Comparison of ENCODE assay signal across 14 cellular contexts in genomic region chr1:10910490-10911273, GRCh38.
A peak's percentile ranks its signal among the peaks of the same experiment; 100 is the strongest.
DNase-seq lines count a peak whose midpoint lies in the region; ATAC-seq, FAIRE-seq and TF ChIP-seq lines count a peak whose summit lies in the region.
"Had no signal": no experiment of that assay in that cellular context is flagged by ENCODE, and none has a peak within 500 bp of the region (broad histone marks: within the 10 kb centered on the region; RNA-seq: fewer than 3 reads in every experiment).

No MANE protein-coding gene starts in this region.

- no peak overlapping the region for H3K18ac ChIP-seq in mesenchymal stem cell (ENCODE audit: low read depth in 1 of 2, low read length in 2 of 2)

- H3K4me3 ChIP-seq in HepG2 (replicated peaks in 1 of 3; ENCODE audit: insufficient read depth in 1 of 3, low read depth in 2 of 3, low read length in 3 of 3) (peak overlapping the region in 1 of 3 experiments; percentile 39; a peak in 1 of 6 replicates), right lobe of liver (no peak overlapping the region), mesenchymal stem cell (ENCODE audit: insufficient read depth in 1 of 2, low read depth in 1 of 2, low read length in 2 of 2) (no peak overlapping the region), GM23248 (no peak overlapping the region), smooth muscle cell (no peak overlapping the region)
- H3K4me3 ChIP-seq: colonic mucosa, vagina had no signal

- WGBS in HepG2 (ENCODE audit: low lambda C conversion rate), result 13% methylated on average over 8 of the region's 12 CpGs
- WGBS in right lobe of liver (ENCODE audit: insufficient coverage, low coverage, low lambda C conversion rate, missing lambda C conversion rate), result 41% methylated on average over 4 of the region's 12 CpGs
- WGBS in mesenchymal stem cell, result 64% methylated on average over 11 of the region's 12 CpGs
- 48 to 50% methylated on average over 12 of the region's 12 CpGs for WGBS in GM23248 (ENCODE audit: low coverage in 1 of 2, low lambda C conversion rate in 2 of 2, missing lambda C conversion rate in 2 of 2), 2 experiments
- whole genome bisulfite sequencing in smooth muscle cell (ENCODE audit: low lambda C conversion rate), result 83% methylated on average over 12 of the region's 12 CpGs

- ATAC-seq in HepG2 (peak; percentile 57), right lobe of liver (no peak)

- H2AK5ac ChIP-seq in mesenchymal stem cell (ENCODE audit: low read length, severe bottlenecking), result no peak overlapping the region

- no peak for FAIRE-seq in HepG2 (lab: Jason Lieb, UNC)
- FAIRE-seq: G401.6, GM19239 had no signal

- no peak overlapping the region for H2AFZ ChIP-seq in HepG2 (ENCODE audit: low read length)
- H2AFZ ChIP-seq in mesenchymal stem cell (ENCODE audit: low read depth, low read length), result no peak overlapping the region
- no peak overlapping the region for H2AFZ ChIP-seq in GM23248
- H2AFZ ChIP-seq in smooth muscle cell (ENCODE audit: low read depth), result no peak overlapping the region

- no peaks in the 10 kb centered on the region for H3K36me3 ChIP-seq in HepG2 (replicated peaks in 1 of 2; ENCODE audit: control insufficient read depth in 1 of 2, insufficient read depth in 2 of 2, low read length in 2 of 2)
- H3K36me3 ChIP-seq in right lobe of liver, result no peaks in the 10 kb centered on the region
- no peaks in the 10 kb centered on the region for H3K36me3 ChIP-seq in mesenchymal stem cell (ENCODE audit: control insufficient read depth in 1 of 2, insufficient read depth in 2 of 2, low read depth in 1 of 2, low read length in 2 of 2)
- H3K36me3 ChIP-seq in GM23248 (ENCODE audit: low read depth), result no peaks in the 10 kb centered on the region
- no peaks in the 10 kb centered on the region for H3K36me3 ChIP-seq in smooth muscle cell (ENCODE audit: low read depth)
- H3K36me3 ChIP-seq: colonic mucosa, vagina had no signal

- peak overlapping the region; percentile 54 for H3K4me2 ChIP-seq in HepG2 (ENCODE audit: low read depth, low read length)
- no peak overlapping the region for H3K4me2 ChIP-seq in mesenchymal stem cell (ENCODE audit: low read length, poor library complexity, severe bottlenecking)
- H3K4me2 ChIP-seq in GM23248 (ENCODE audit: unreplicated experiment), result no peak overlapping the region
- no peak overlapping the region for H3K4me2 ChIP-seq in smooth muscle cell

- TF ChIP-seq EP300 in HepG2 (IDR thresholded peaks at IDR 0.05; ENCODE audit: low read depth in 2 of 2, low read length in 2 of 2) (no peak), HepG2 (CRISPR knock-in tag; IDR thresholded peaks at IDR 0.05; ENCODE audit: borderline replicate concordance) (no peak)

- H3K23ac ChIP-seq in mesenchymal stem cell (ENCODE audit: low read length in 2 of 2), result no peak overlapping the region

- H3K4me1 ChIP-seq in HepG2 (ENCODE audit: insufficient read depth, low read length), result peaks cover 29% of the 10 kb centered on the region
- no peaks in the 10 kb centered on the region for H3K4me1 ChIP-seq in right lobe of liver
- H3K4me1 ChIP-seq in mesenchymal stem cell (ENCODE audit: control insufficient read depth, insufficient read depth, low read depth, low read length), result peaks cover 5% of the 10 kb centered on the region
- no peaks in the 10 kb centered on the region for H3K4me1 ChIP-seq in GM23248 (ENCODE audit: insufficient read depth)
- H3K4me1 ChIP-seq in smooth muscle cell (ENCODE audit: low read depth), result no peaks in the 10 kb centered on the region
- H3K4me1 ChIP-seq: colonic mucosa, vagina had no signal

- H3K27ac ChIP-seq in HepG2 (ENCODE audit: extremely low read length, insufficient read depth, low read length) (no peak overlapping the region), right lobe of liver (no peak overlapping the region), mesenchymal stem cell (ENCODE audit: low read length, poor library complexity, severe bottlenecking) (no peak overlapping the region), GM23248 (no peak overlapping the region), smooth muscle cell (ENCODE audit: low read depth) (no peak overlapping the region)
- H3K27ac ChIP-seq: colonic mucosa, vagina had no signal

- H2BK12ac ChIP-seq in mesenchymal stem cell (ENCODE audit: low read length in 2 of 2), result no peak overlapping the region

- BruUV-seq in HepG2 (replicated peaks; lab: Mats Ljungman, UMichigan), result no TSS peak

- TF ChIP-seq CTCF in HepG2 (CRISPR knock-in tag; IDR thresholded peaks at IDR 0.05) (no peak), right lobe of liver (IDR thresholded peaks at IDR 0.05) (no peak), smooth muscle cell (IDR thresholded peaks at IDR 0.05; ENCODE audit: borderline replicate concordance, insufficient read depth, poor library complexity, severe bottlenecking) (no peak)

- peaks cover 10 to 46% of the 10 kb centered on the region in 2 experiments; a peak in 4 of 5 replicates for H3K27me3 ChIP-seq in HepG2 (ENCODE audit: control insufficient read depth in 1 of 2, insufficient read depth in 2 of 2, low read length in 2 of 2)
- no peaks in the 10 kb centered on the region for H3K27me3 ChIP-seq in right lobe of liver
- peaks cover 54 to 82% of the 10 kb centered on the region in 2 experiments for H3K27me3 ChIP-seq in mesenchymal stem cell (ENCODE audit: control insufficient read depth in 1 of 2, insufficient read depth in 1 of 2, low read length in 2 of 2)
- H3K27me3 ChIP-seq in GM23248 (replicated peaks; ENCODE audit: insufficient read depth), result peaks cover 4% of the 10 kb centered on the region; the same call in 1 of the 2 replicates
- H3K27me3 ChIP-seq in smooth muscle cell (ENCODE audit: low read depth), result no peaks in the 10 kb centered on the region
- H3K27me3 ChIP-seq: colonic mucosa, vagina had no signal

- no peak overlapping the region for H2BK5ac ChIP-seq in mesenchymal stem cell (ENCODE audit: low read depth, low read length, poor library complexity, severe bottlenecking)

- H2BK120ac ChIP-seq in mesenchymal stem cell (ENCODE audit: low read depth, low read length), result no peak overlapping the region

- POLR2A ChIA-PET in HepG2 (lab: Yijun Ruan, JAX), result interaction anchor here (1.1 to 1.3 kb wide), 2 partner anchors 26 to 29 kb away, joined by 3 read pairs; no protein-coding TSS in a partner anchor

- H3F3A ChIP-seq in GM23248 (ENCODE audit: insufficient read depth), result no peaks in the 10 kb centered on the region
- H3F3A ChIP-seq in smooth muscle cell (ENCODE audit: low read depth), result no peaks in the 10 kb centered on the region

- no peak for TF ChIP-seq RAD21 in HepG2 (CRISPR knock-in tag; IDR thresholded peaks at IDR 0.05)

- H4K8ac ChIP-seq in mesenchymal stem cell (ENCODE audit: low read length), result no peak overlapping the region

- TF ChIP-seq POLR2A in HepG2 (IDR thresholded peaks at IDR 0.05; ENCODE audit: insufficient read depth in 1 of 2, low read depth in 2 of 2, low read length in 2 of 2), result no peak
- no peak for TF ChIP-seq POLR2A in right lobe of liver (IDR thresholded peaks at IDR 0.05)

- H3K79me2 ChIP-seq in HepG2 (ENCODE audit: insufficient read depth, low read length) (no peaks in the 10 kb centered on the region), GM23248 (ENCODE audit: insufficient read depth) (no peaks in the 10 kb centered on the region), smooth muscle cell (ENCODE audit: low read depth) (no peaks in the 10 kb centered on the region)

- CTCF ChIA-PET in HepG2 (lab: Yijun Ruan, JAX; ENCODE audit: low intra/inter-chr PET ratio, low total read pairs), result no interaction called here

- no peak overlapping the region for H2BK15ac ChIP-seq in mesenchymal stem cell (ENCODE audit: low read depth, poor library complexity, severe bottlenecking)

- peak overlapping the region in 1 of 2 experiments; percentile 63 for H3K14ac ChIP-seq in mesenchymal stem cell (ENCODE audit: low read length in 2 of 2)

- no peak overlapping the region for H3K4ac ChIP-seq in mesenchymal stem cell (ENCODE audit: low read depth in 1 of 2, low read length in 2 of 2)

- no peak overlapping the region for H3K9ac ChIP-seq in HepG2 (ENCODE audit: insufficient read depth, low read depth, low read length)
- H3K9ac ChIP-seq in mesenchymal stem cell (ENCODE audit: low read length), result no peak overlapping the region
- no peak overlapping the region for H3K9ac ChIP-seq in GM23248
- no peak overlapping the region for H3K9ac ChIP-seq in smooth muscle cell (ENCODE audit: low read depth)

- in situ Hi-C loops in HepG2 (cut with HindIII; ENCODE audit: extremely low pct_ligation_motif_present, low pct_unique_long_range_greater_than_20kb) (no loop called here), GM23248 (cut with MboI) (no loop called here)

- H4K20me1 ChIP-seq in HepG2 (ENCODE audit: insufficient read depth, low read length) (no peaks in the 10 kb centered on the region), GM23248 (ENCODE audit: insufficient read depth) (no peaks in the 10 kb centered on the region), smooth muscle cell (ENCODE audit: low read depth) (no peaks in the 10 kb centered on the region)

- H4K91ac ChIP-seq in mesenchymal stem cell (ENCODE audit: low read length), result peak overlapping the region; percentile 41

- peak; percentile 16 for DNase-seq in HepG2 (ENCODE audit: low spot score)
- DNase-seq in right lobe of liver, result no peak
- peak; percentile 51 for DNase-seq in amniotic epithelial cell (ENCODE audit: low read depth)
- DNase-seq in mesenchymal stem cell, result peak; percentile 18
- DNase-seq in GM23248, result no peak
- DNase-seq in SHP77 treated with DMSO at 0.1 percent for 48 hours (lab: John Stamatoyannopoulos, UW), result no peak
- DNase-seq in smooth muscle cell (lab: John Stamatoyannopoulos, UW; ENCODE audit: unreplicated experiment), result no peak
- DNase-seq in NCI-H1417 (lab: John Stamatoyannopoulos, UW), result no peak
- DNase-seq: NCI-H1048, NCI-H2029 treated with DMSO at 0.1 percent for 48 hours had no signal

- no peaks in the 10 kb centered on the region for H3K79me1 ChIP-seq in mesenchymal stem cell (replicated peaks; ENCODE audit: low read length, poor library complexity, severe bottlenecking)

- intact Hi-C loops in HepG2 (cut with micrococcal nuclease; ENCODE audit: unreplicated experiment), result no loop called here
- intact Hi-C loops in right lobe of liver (cut with DNase I), result no loop called here

- H3K9me3 ChIP-seq in HepG2 (ENCODE audit: low read length) (no peaks in the 10 kb centered on the region), right lobe of liver (no peaks in the 10 kb centered on the region), mesenchymal stem cell (ENCODE audit: control insufficient read depth, low read length) (peaks cover 5% of the 10 kb centered on the region), GM23248 (ENCODE audit: low read depth) (no peaks in the 10 kb centered on the region), smooth muscle cell (replicated peaks; ENCODE audit: low read depth) (no peaks in the 10 kb centered on the region)
- H3K9me3 ChIP-seq: colonic mucosa, vagina had no signal

- H3K9me2 ChIP-seq in GM23248 (ENCODE audit: insufficient read depth), result no peaks in the 10 kb centered on the region

Comparison
In these comparisons a context has a peak if more than half of its experiments do, and no peak if none do; other contexts are left out.
1. DNase-seq: peak in HepG2 (single experiment), amniotic epithelial cell (single experiment) and mesenchymal stem cell (single experiment); none in right lobe of liver (0 of 3), GM23248 (single experiment), SHP77 treated with DMSO at 0.1 percent for 48 hours (single experiment), smooth muscle cell (single experiment) and NCI-H1417 (0 of 3).